In the genomic region with DNA sequence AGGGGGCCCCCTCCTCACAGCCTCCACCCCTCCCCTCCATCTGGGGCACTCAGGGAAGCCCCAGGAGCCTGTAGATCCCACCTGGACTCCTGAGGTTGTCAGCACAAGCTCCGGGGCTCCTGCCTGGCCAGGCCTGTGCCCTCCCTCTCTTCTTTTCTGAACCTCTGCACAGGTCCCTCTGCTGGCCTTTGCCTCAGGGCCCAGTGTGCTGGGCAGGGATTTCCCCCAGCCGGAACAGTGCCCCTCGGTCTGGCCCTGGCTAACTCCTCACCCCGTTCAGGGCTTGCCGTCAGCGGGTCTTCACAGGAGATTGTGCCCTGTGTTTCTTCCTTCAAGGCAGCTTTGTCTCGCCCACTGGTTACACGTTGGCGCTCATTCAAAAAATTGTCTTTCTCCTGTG, we compare ENCODE assay signal across 24 cellular contexts.
DNase-seq lines count a peak whose midpoint lies in the region; ATAC-seq and TF ChIP-seq lines count a peak whose summit lies in the region.
"Had no signal": no experiment of that assay in that cellular context is flagged by ENCODE, and none has a peak within 500 bp of the region (broad histone marks: within the 10 kb centered on the region; RNA-seq: fewer than 3 reads in every experiment).

No MANE protein-coding gene starts in this region.

- H3K9ac ChIP-seq in BLaER1, result no peak overlapping the region

- no peak for ATAC-seq in HG02870 (IDR thresholded peaks at IDR 0.05; ENCODE audit: unreplicated experiment)
- ATAC-seq: A549, GM12878 had no signal

- no peak overlapping the region for H3K4me2 ChIP-seq in BLaER1
- H3K4me2 ChIP-seq: A549 had no signal

- whole genome bisulfite sequencing in lower leg skin, 2 donors, result 84 to 92% methylated on average over 9 of the region's 9 CpGs
- 86 to 88% methylated on average over 9 of the region's 9 CpGs for WGBS in sigmoid colon, 2 donors

- TF ChIP-seq CTCF in osteocyte (IDR thresholded peaks at IDR 0.05) (no peak), lower leg skin (IDR thresholded peaks at IDR 0.05) (no peak), sigmoid colon (IDR thresholded peaks at IDR 0.05) (no peak)

- no peak for TF ChIP-seq EP300 in sigmoid colon (IDR thresholded peaks at IDR 0.05)

- no peak overlapping the region for H3K4me3 ChIP-seq in BLaER1
- no peak overlapping the region for H3K4me3 ChIP-seq in H7 (ENCODE audit: insufficient read depth, low read depth, low read length)
- H3K4me3 ChIP-seq in lower leg skin (ENCODE audit: low read depth, poor library complexity, severe bottlenecking), result no peak overlapping the region
- H3K4me3 ChIP-seq in sigmoid colon, result no peak overlapping the region
- H3K4me3 ChIP-seq: A549, GM12878 had no signal

- H3K27me3 ChIP-seq in BLaER1 (no peaks in the 10 kb centered on the region), H7 (ENCODE audit: control insufficient read depth, insufficient read depth, low read length) (no peaks in the 10 kb centered on the region), sigmoid colon (no peaks in the 10 kb centered on the region)

- DNase-seq in H7 (peak; percentile 39), osteocyte (ENCODE audit: extremely low spot score, unreplicated experiment) (peak; percentile 80), lower leg skin (ENCODE audit: low spot score in 2 of 2) (no peak), sigmoid colon (no peak)
- DNase-seq: AML-193; C1 segment of cervical spinal cord; CD4-positive, alpha-beta memory T cell; CD4-positive, CD25-positive, alpha-beta regulatory T cell; CD8-positive, alpha-beta memory T cell; COR-L47; DMS 273 treated with DMSO at 0.1 percent for 48 hours; DMS153; DMS53; DMS79; DND-41; EL; GDM1 had no signal

- H3K4me1 Mint-ChIP-seq in osteocyte (ENCODE audit: unreplicated experiment), result no peaks in the 10 kb centered on the region
- H3K4me1 Mint-ChIP-seq: B cell; CD14-positive monocyte; CD4-positive, alpha-beta memory T cell; CD8-positive, alpha-beta memory T cell had no signal

- no peaks in the 10 kb centered on the region for H3K27me3 Mint-ChIP-seq in osteocyte (ENCODE audit: unreplicated experiment)
- H3K27me3 Mint-ChIP-seq: CD4-positive, CD25-positive, alpha-beta regulatory T cell had no signal

- no peaks in the 10 kb centered on the region for H3K9me3 Mint-ChIP-seq in osteocyte (ENCODE audit: unreplicated experiment)

- no peak overlapping the region for H3K4me3 Mint-ChIP-seq in osteocyte (ENCODE audit: unreplicated experiment)
- H3K4me3 Mint-ChIP-seq: B cell; CD14-positive monocyte; CD4-positive, alpha-beta memory T cell; CD4-positive, CD25-positive, alpha-beta regulatory T cell; CD8-positive, alpha-beta memory T cell had no signal

- TF ChIP-seq POLR2A in lower leg skin (IDR thresholded peaks at IDR 0.05) (no peak), sigmoid colon (IDR thresholded peaks at IDR 0.05) (no peak)

- no peak overlapping the region for H3K27ac Mint-ChIP-seq in osteocyte (ENCODE audit: unreplicated experiment)
- H3K27ac Mint-ChIP-seq: B cell; CD14-positive monocyte; CD4-positive, alpha-beta memory T cell; CD4-positive, CD25-positive, alpha-beta regulatory T cell; CD8-positive, alpha-beta memory T cell had no signal

- intact Hi-C loops in lower leg skin (cut with DNase I; ENCODE audit: low total_unique reads) (no loop called here), sigmoid colon (cut with DNase I) (no loop called here)

- no peaks in the 10 kb centered on the region for H4K20me1 ChIP-seq in BLaER1

- 0 out of 2 replicates have a peak overlapping the region, but pooled peaks have one; percentile 21 for H3K27ac ChIP-seq in BLaER1
- H3K27ac ChIP-seq in sigmoid colon, result no peak overlapping the region
- H3K27ac ChIP-seq: 22Rv1, A549 had no signal

- H3K4me1 ChIP-seq in BLaER1, result no peaks in the 10 kb centered on the region
- no peaks in the 10 kb centered on the region for H3K4me1 ChIP-seq in sigmoid colon
- H3K4me1 ChIP-seq: A549 had no signal

- peaks cover 5% of the 10 kb centered on the region; the same call in 1 of the 2 replicates for H3K9me3 ChIP-seq in BLaER1
- no peaks in the 10 kb centered on the region for H3K9me3 ChIP-seq in sigmoid colon
- H3K9me3 ChIP-seq: A549 had no signal

- H3K36me3 Mint-ChIP-seq in osteocyte (ENCODE audit: unreplicated experiment), result no peaks in the 10 kb centered on the region
- H3K36me3 Mint-ChIP-seq: CD14-positive monocyte; CD4-positive, alpha-beta memory T cell; CD4-positive, CD25-positive, alpha-beta regulatory T cell; CD8-positive, alpha-beta memory T cell had no signal

- no peaks in the 10 kb centered on the region for H3K36me3 ChIP-seq in BLaER1
- H3K36me3 ChIP-seq in H7 (replicated peaks; ENCODE audit: control insufficient read depth, insufficient read depth, low read length), result no peaks in the 10 kb centered on the region
- no peaks in the 10 kb centered on the region for H3K36me3 ChIP-seq in sigmoid colon

Comparison
In these comparisons a context has a peak if more than half of its experiments do, and no peak if none do; other contexts are left out.
1. DNase-seq: peak in H7 (single experiment) and osteocyte (single experiment); none in lower leg skin (0 of 2) and sigmoid colon (single experiment).